8 cellular contexts compared by ENCODE assay signal in genomic region chr20:33443006-33443511, GRCh38. TPM values are rescaled to one million over a fixed set of nuclear protein-coding genes. Genes with fewer than 3 reads are reported as not detected.
DNase-seq lines count a peak whose midpoint lies in the region; ATAC-seq and TF ChIP-seq lines count a peak whose summit lies in the region.

No MANE protein-coding gene starts in this region.

- H3K27me3 ChIP-seq in heart left ventricle: no peaks in the 10 kb centered on the region
- H3K27me3 ChIP-seq in psoas muscle (ENCODE audit: insufficient read depth in 3 of 3, low read length in 2 of 3): no peaks in the 10 kb centered on the region

- peaks cover 12% of the 10 kb centered on the region for H3K4me1 Mint-ChIP-seq in activated T-helper 17 cell treated with anti-CD3 and anti-CD28 coated beads, Interleukin-2, amount 50 U/mL, for 72 hours

- intact Hi-C loops in heart left ventricle (cut with DNase I): loop anchor here in 6 of 10 donors (1.0 to 5.0 kb wide), 4 partner anchors 20 to 41 kb away; partner anchors contain the start of gene CDK5RAP1 (in 2 of the 6)
- intact Hi-C loops in psoas muscle (cut with DNase I): loop anchor here (5.0 kb wide), 1 partner anchor 41 kb away; the partner anchor contains the start of gene CDK5RAP1 (in 2 of the 2)

- ATAC-seq in HG03571 (IDR thresholded peaks at IDR 0.05; ENCODE audit: unreplicated experiment) (peak; percentile 9), heart left ventricle (peak in 1 of 4 donors; percentile 4), psoas muscle (peak; percentile 1 to 20 (median 12))
- peak; percentile 18 for ATAC-seq in activated T-helper 17 cell treated with anti-CD3 and anti-CD28 coated beads, Interleukin-2, amount 50 U/mL, for 72 hours (replicated peaks)

- peak; percentile 67 for DNase-seq in NCI-H2227 (lab: John Stamatoyannopoulos, UW; ENCODE audit: unreplicated experiment)
- no peak for DNase-seq in NCI-H2227 treated with DMSO at 0.1 percent for 48 hours (lab: John Stamatoyannopoulos, UW)
- peak in 4 of 5 donors; percentile 32 to 67 (median 44) for DNase-seq in heart left ventricle
- peak; percentile 43 to 70 for DNase-seq in psoas muscle
- no peak for DNase-seq in NCI-H2107 treated with DMSO at 0.1 percent for 48 hours (lab: John Stamatoyannopoulos, UW; ENCODE audit: unreplicated experiment)
- DNase-seq in AG08395 (ENCODE audit: low spot score): no peak

- no peaks in the 10 kb centered on the region for H3K36me3 Mint-ChIP-seq in activated T-helper 17 cell treated with anti-CD3 and anti-CD28 coated beads, Interleukin-2, amount 50 U/mL, for 72 hours (ENCODE audit: low read depth)

- TF ChIP-seq CTCF in heart left ventricle (IDR thresholded peaks at IDR 0.05): no peak
- no peak for TF ChIP-seq CTCF in psoas muscle (IDR thresholded peaks at IDR 0.05)

- H3K4me3 Mint-ChIP-seq in activated T-helper 17 cell treated with anti-CD3 and anti-CD28 coated beads, Interleukin-2, amount 50 U/mL, for 72 hours: peak overlapping the region; percentile 92

- TF ChIP-seq POLR2A in heart left ventricle (IDR thresholded peaks at IDR 0.05): no peak

- H3K9me3 ChIP-seq in heart left ventricle (no peaks in the 10 kb centered on the region), psoas muscle (no peaks in the 10 kb centered on the region)

- whole genome bisulfite sequencing in heart left ventricle, 4 donors: 2 to 11% (median 2%) methylated on average over 7 to 45 of the region's 45 CpGs
- 1 to 3% (median 2%) methylated on average over 23 to 45 of the region's 45 CpGs for WGBS in psoas muscle, 3 donors

- peaks cover 2 to 53% (median 20%) of the 10 kb centered on the region in 12 donors for H3K4me1 ChIP-seq in heart left ventricle
- H3K4me1 ChIP-seq in psoas muscle: peaks cover 29% of the 10 kb centered on the region

- no peaks in the 10 kb centered on the region for H3K27me3 Mint-ChIP-seq in activated T-helper 17 cell treated with anti-CD3 and anti-CD28 coated beads, Interleukin-2, amount 50 U/mL, for 72 hours

- H3K4me3 ChIP-seq in heart left ventricle (peak overlapping the region; percentile 56 to 93 (median 70)), psoas muscle (peak overlapping the region; percentile 71)

- H3K27ac Mint-ChIP-seq in activated T-helper 17 cell treated with anti-CD3 and anti-CD28 coated beads, Interleukin-2, amount 50 U/mL, for 72 hours: no peak overlapping the region

- peak overlapping the region; percentile 67 to 92 (median 86) for H3K27ac ChIP-seq in heart left ventricle
- peak overlapping the region; percentile 90 for H3K27ac ChIP-seq in psoas muscle

- H3K36me3 ChIP-seq in heart left ventricle (peaks cover 0 to 11% (median 0%) of the 10 kb centered on the region in 9 donors), psoas muscle (ENCODE audit: insufficient read depth in 1 of 2, low read depth in 1 of 2) (peaks cover 0 to 10% of the 10 kb centered on the region in 2 donors)

- no peaks in the 10 kb centered on the region for H3K9me3 Mint-ChIP-seq in activated T-helper 17 cell treated with anti-CD3 and anti-CD28 coated beads, Interleukin-2, amount 50 U/mL, for 72 hours

RNA-seq across cellular contexts. Expression of gene SNTA1, which starts 0.5 kb away (rescaled TPM):
- total RNA-seq in activated T-helper 17 cell treated with anti-CD3 and anti-CD28 coated beads, Interleukin-2, amount 50 U/mL, for 72 hours: 1 to 10 TPM; 5.5 to 6.5 TPM
- total RNA-seq in heart left ventricle (100 to 1,000 TPM; 122 to 318 (median 166) TPM), psoas muscle (100 to 1,000 TPM; 102 to 150 (median 129) TPM)
- polyA plus RNA-seq in heart left ventricle (100 to 1,000 TPM in 1 of 2 donors, 10 to 100 TPM in 1; 91.0 to 201 TPM), psoas muscle (100 to 1,000 TPM in 2 of 3 donors, 10 to 100 TPM in 1; 36.6 to 196 (median 165) TPM)

RNA-seq across cellular contexts. Expression of gene CDK5RAP1, which starts 41.7 kb away (rescaled TPM):
- 10 to 100 TPM; 24.1 to 44.5 TPM for total RNA-seq in activated T-helper 17 cell treated with anti-CD3 and anti-CD28 coated beads, Interleukin-2, amount 50 U/mL, for 72 hours
- total RNA-seq in heart left ventricle (10 to 100 TPM; 17.6 to 24.3 (median 20.1) TPM), psoas muscle (10 to 100 TPM; 14.7 to 28.4 (median 22.8) TPM)
- polyA plus RNA-seq in heart left ventricle (10 to 100 TPM; 30.6 to 34.9 TPM), psoas muscle (10 to 100 TPM; 25.8 to 43.3 (median 26.2) TPM)

RNA-seq across cellular contexts. Expression of gene CBFA2T2, which starts 46.8 kb away (rescaled TPM):
- 10 to 100 TPM; 14.5 to 25.6 TPM for total RNA-seq in activated T-helper 17 cell treated with anti-CD3 and anti-CD28 coated beads, Interleukin-2, amount 50 U/mL, for 72 hours
- total RNA-seq in heart left ventricle: 10 to 100 TPM in 5 of 9 donors, 1 to 10 TPM in 4; 7.4 to 15.0 (median 11.3) TPM
- 1 to 10 TPM; 4.6 to 6.5 TPM for polyA plus RNA-seq in heart left ventricle
- 1 to 10 TPM; 7.0 to 9.3 (median 7.7) TPM for total RNA-seq in psoas muscle
- polyA plus RNA-seq in psoas muscle: 1 to 10 TPM; 3.8 to 6.6 (median 3.9) TPM

Comparison
In these comparisons a context has a peak if more than half of its experiments do, and no peak if none do; other contexts are left out.
1. DNase-seq: peak in NCI-H2227 (single experiment), heart left ventricle (4 of 5) and psoas muscle (2 of 2); none in NCI-H2227 treated with DMSO at 0.1 percent for 48 hours (single experiment), NCI-H2107 treated with DMSO at 0.1 percent for 48 hours (single experiment) and AG08395 (single experiment).
2. RNA of gene SNTA1, which starts 0.5 kb away (total RNA-seq): 122 to 318 TPM in heart left ventricle and 102 to 150 TPM in psoas muscle; 5.5 to 6.5 TPM in activated T-helper 17 cell treated with anti-CD3 and anti-CD28 coated beads, Interleukin-2, amount 50 U/mL, for 72 hours; every median in the first group is over 10 times any median in the second.